In the genomic region with DNA sequence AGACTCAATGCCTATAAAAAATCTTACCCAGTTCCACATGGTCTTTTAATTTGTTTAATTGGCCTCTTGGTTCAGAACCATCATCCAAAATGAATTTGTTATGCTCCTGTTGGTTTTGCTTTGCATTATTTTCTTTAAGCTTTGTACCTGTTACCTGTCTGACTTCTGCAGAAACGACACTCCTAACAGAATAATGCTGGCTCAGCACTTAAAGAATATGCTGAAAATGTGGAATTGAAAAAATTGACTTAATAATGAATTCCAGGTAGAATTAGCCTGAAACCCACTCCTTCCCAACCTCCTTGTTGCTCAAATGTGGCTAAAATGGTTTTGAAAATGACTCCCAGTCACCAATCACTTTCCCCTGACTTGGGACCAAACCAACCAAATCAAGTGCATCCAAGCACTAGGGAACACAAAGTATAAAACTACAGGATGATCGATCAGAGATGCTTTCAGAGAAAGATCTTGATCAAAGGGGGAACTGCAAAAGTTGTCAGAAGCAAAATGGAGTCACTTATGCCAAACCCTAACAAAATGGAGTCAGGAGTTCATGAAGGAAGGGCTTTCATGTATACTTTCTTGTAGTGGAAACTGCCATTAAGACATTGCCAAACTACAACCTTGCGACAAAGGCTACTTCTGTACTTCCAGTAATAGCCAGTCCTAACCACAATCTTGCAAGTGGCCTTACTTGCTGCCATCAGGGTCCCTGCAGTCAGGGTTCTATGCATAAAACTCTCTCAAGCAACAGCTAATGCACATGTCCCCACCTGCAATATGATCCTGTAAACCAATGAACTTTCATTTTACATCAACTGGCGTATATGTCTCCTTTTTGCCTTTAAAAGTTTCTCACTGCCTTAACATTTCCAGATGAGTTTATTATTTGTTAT, we compare ENCODE assay signal across 1 cellular context.
TF ChIP-seq lines count a peak whose summit lies in the region.

No MANE protein-coding gene starts in this region.

TF ChIP-seq in K562, 482 proteins besides CTCF, POLR2A, EP300 and RAD21 (continued from another document and continues in another):
- TF ChIP-seq ZBTB40 (IDR thresholded peaks at IDR 0.05) (no peak), ZBTB40 (CRISPR knock-in tag; IDR thresholded peaks at IDR 0.05) (no peak), CREBBP (IDR thresholded peaks at IDR 0.05; ENCODE audit: low read depth, low read length) (no peak), XRCC5 (IDR thresholded peaks at IDR 0.05; ENCODE audit: low read depth, low read length) (no peak), ARID2 (IDR thresholded peaks at IDR 0.05) (no peak), ZNF23 (CRISPR knock-in tag; IDR thresholded peaks at IDR 0.05) (no peak), ZNF79 (CRISPR knock-in tag; IDR thresholded peaks at IDR 0.05; ENCODE audit: low read depth) (peak; percentile 88), ZNF695 (CRISPR knock-in tag; IDR thresholded peaks at IDR 0.05) (no peak), GATAD2A (IDR thresholded peaks at IDR 0.05) (no peak), ZNF224 (CRISPR knock-in tag; IDR thresholded peaks at IDR 0.05) (no peak), BRD9 (IDR thresholded peaks at IDR 0.05; ENCODE audit: low read depth, partially characterized antibody) (no peak), PHB (CRISPR knock-in tag; IDR thresholded peaks at IDR 0.05) (no peak), HNRNPLL (IDR thresholded peaks at IDR 0.05; ENCODE audit: low read depth, low read length, poor library complexity, severe bottlenecking) (no peak), TEAD2 (tag; IDR thresholded peaks at IDR 0.05) (no peak), ELK3 (CRISPR knock-in tag; IDR thresholded peaks at IDR 0.05) (no peak), ZNF717 (CRISPR knock-in tag; IDR thresholded peaks at IDR 0.05) (no peak), IRF9 (tag; IDR thresholded peaks at IDR 0.05) (peak; percentile 91), ZFP91 (CRISPR knock-in tag; IDR thresholded peaks at IDR 0.05) (no peak), ZNF282 (CRISPR knock-in tag; IDR thresholded peaks at IDR 0.05) (no peak), ZFP30 (CRISPR knock-in tag; IDR thresholded peaks at IDR 0.05; ENCODE audit: borderline replicate concordance) (no peak), ZNF551 (CRISPR knock-in tag; IDR thresholded peaks at IDR 0.05) (no peak), SIN3A (IDR thresholded peaks at IDR 0.05; ENCODE audit: borderline replicate concordance in 2 of 2, control insufficient read depth in 1 of 2, low read depth in 2 of 2, low read length in 2 of 2) (no peak), TFE3 (CRISPR knock-in tag; IDR thresholded peaks at IDR 0.05) (no peak), ZNF311 (CRISPR knock-in tag; IDR thresholded peaks at IDR 0.05) (peak; percentile 98), ZBTB7A (IDR thresholded peaks at IDR 0.05; ENCODE audit: borderline replicate concordance, control insufficient read depth, low read depth, low read length) (no peak), ZKSCAN8 (CRISPR knock-in tag; IDR thresholded peaks at IDR 0.05) (peak; percentile 80; the same call in 1 of the 2 replicates), HDGF (IDR thresholded peaks at IDR 0.05) (no peak), ZNF609 (CRISPR knock-in tag; IDR thresholded peaks at IDR 0.05; ENCODE audit: borderline replicate concordance) (no peak)
- TF ChIP-seq, protein P1, sequence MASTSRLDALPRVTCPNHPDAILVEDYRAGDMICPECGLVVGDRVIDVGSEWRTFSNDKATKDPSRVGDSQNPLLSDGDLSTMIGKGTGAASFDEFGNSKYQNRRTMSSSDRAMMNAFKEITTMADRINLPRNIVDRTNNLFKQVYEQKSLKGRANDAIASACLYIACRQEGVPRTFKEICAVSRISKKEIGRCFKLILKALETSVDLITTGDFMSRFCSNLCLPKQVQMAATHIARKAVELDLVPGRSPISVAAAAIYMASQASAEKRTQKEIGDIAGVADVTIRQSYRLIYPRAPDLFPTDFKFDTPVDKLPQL (IDR thresholded peaks at IDR 0.05; ENCODE audit: extremely low read depth, insufficient read length), result no peak
- TF ChIP-seq, protein P2, sequence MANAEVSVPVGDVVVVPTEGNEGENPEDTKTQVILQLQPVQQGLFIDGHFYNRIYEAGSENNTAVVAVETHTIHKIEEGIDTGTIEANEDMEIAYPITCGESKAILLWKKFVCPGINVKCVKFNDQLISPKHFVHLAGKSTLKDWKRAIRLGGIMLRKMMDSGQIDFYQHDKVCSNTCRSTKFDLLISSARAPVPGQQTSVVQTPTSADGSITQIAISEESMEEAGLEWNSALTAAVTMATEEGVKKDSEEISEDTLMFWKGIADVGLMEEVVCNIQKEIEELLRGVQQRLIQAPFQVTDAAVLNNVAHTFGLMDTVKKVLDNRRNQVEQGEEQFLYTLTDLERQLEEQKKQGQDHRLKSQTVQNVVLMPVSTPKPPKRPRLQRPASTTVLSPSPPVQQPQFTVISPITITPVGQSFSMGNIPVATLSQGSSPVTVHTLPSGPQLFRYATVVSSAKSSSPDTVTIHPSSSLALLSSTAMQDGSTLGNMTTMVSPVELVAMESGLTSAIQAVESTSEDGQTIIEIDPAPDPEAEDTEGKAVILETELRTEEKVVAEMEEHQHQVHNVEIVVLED (CRISPR knock-in tag; IDR thresholded peaks at IDR 0.05), result no peak
